In genomic region chr17:15849054-15849453, GRCh38 we compare ENCODE assay signal across 8 cellular contexts.
A peak's percentile ranks its signal among the peaks of the same experiment; 100 is the strongest.
DNase-seq lines count a peak whose midpoint lies in the region; ATAC-seq and TF ChIP-seq lines count a peak whose summit lies in the region.
"Not testable (repeated sequence)": the region's sequence is repeated elsewhere in the genome, so short reads cannot be mapped to it uniquely, and the experiment has no call there.

No MANE protein-coding gene starts in this region.

- not testable (repeated sequence) for H3K4me3 Mint-ChIP-seq in activated CD4-positive, alpha-beta T cell treated with anti-CD3 and anti-CD28 coated beads for 36 hours; activated naive CD8-positive, alpha-beta T cell treated with anti-CD3 and anti-CD28 coated beads, Interleukin-2, amount 10 ng/mL, durations not matched to agents 7 days and 5 days

- ATAC-seq in activated CD4-positive, alpha-beta T cell treated with anti-CD3 and anti-CD28 coated beads for 36 hours = peak; percentile 98
- ATAC-seq in activated naive CD8-positive, alpha-beta T cell treated with anti-CD3 and anti-CD28 coated beads, Interleukin-2, amount 10 ng/mL, durations not matched to agents 7 days and 5 days (ENCODE audit: low read depth) = peak; percentile 98

- not testable (repeated sequence) for H3K36me3 ChIP-seq in H7 (replicated peaks; ENCODE audit: control insufficient read depth, insufficient read depth, low read length); mesenchymal stem cell (ENCODE audit: control insufficient read depth in 1 of 2, insufficient read depth in 2 of 2, low read depth in 1 of 2, low read length in 2 of 2)

- H2BK120ac ChIP-seq in mesenchymal stem cell (ENCODE audit: low read depth, low read length) = not testable (repeated sequence)

- not testable (repeated sequence) for H3K27me3 ChIP-seq in H7 (ENCODE audit: control insufficient read depth, insufficient read depth, low read length); mesenchymal stem cell (ENCODE audit: control insufficient read depth in 1 of 2, insufficient read depth in 1 of 2, low read length in 2 of 2)

- H4K8ac ChIP-seq in mesenchymal stem cell (ENCODE audit: low read length) = not testable (repeated sequence)

- not testable (repeated sequence) for H3K23ac ChIP-seq in mesenchymal stem cell (ENCODE audit: low read length in 2 of 2)

- not testable (repeated sequence) for H2AFZ ChIP-seq in mesenchymal stem cell (ENCODE audit: low read depth, low read length)

- H3K9me3 ChIP-seq in mesenchymal stem cell (ENCODE audit: control insufficient read depth, low read length) = not testable (repeated sequence)

- H3K18ac ChIP-seq in mesenchymal stem cell (ENCODE audit: low read depth in 1 of 2, low read length in 2 of 2) = not testable (repeated sequence)

- intact Hi-C loops in activated CD4-positive, alpha-beta T cell treated with anti-CD3 and anti-CD28 coated beads for 36 hours (cut with DNase I, micrococcal nuclease) = not testable (repeated sequence)

- H2BK12ac ChIP-seq in mesenchymal stem cell (ENCODE audit: low read length in 2 of 2) = not testable (repeated sequence)

- H3K27me3 Mint-ChIP-seq in activated CD4-positive, alpha-beta T cell treated with anti-CD3 and anti-CD28 coated beads for 36 hours; activated naive CD8-positive, alpha-beta T cell treated with anti-CD3 and anti-CD28 coated beads, Interleukin-2, amount 10 ng/mL, durations not matched to agents 7 days and 5 days: not testable (repeated sequence)

- not testable (repeated sequence) for H3K14ac ChIP-seq in mesenchymal stem cell (ENCODE audit: low read length in 2 of 2)

- not testable (repeated sequence) for H3K4ac ChIP-seq in mesenchymal stem cell (ENCODE audit: low read depth in 1 of 2, low read length in 2 of 2)

- H3K4me3 ChIP-seq in AG10803 (ENCODE audit: low read length); H7 (ENCODE audit: insufficient read depth, low read depth, low read length); fibroblast of mammary gland (ENCODE audit: control insufficient read depth, low read depth, low read length); mesenchymal stem cell (ENCODE audit: insufficient read depth in 1 of 2, low read depth in 1 of 2, low read length in 2 of 2): not testable (repeated sequence)

- not testable (repeated sequence) for H2BK15ac ChIP-seq in mesenchymal stem cell (ENCODE audit: low read depth, poor library complexity, severe bottlenecking)

- H3K4me1 ChIP-seq in mesenchymal stem cell (ENCODE audit: control insufficient read depth, insufficient read depth, low read depth, low read length) = not testable (repeated sequence)

- not testable (repeated sequence) for H3K36me3 Mint-ChIP-seq in activated CD4-positive, alpha-beta T cell treated with anti-CD3 and anti-CD28 coated beads for 36 hours (ENCODE audit: low read depth); activated naive CD8-positive, alpha-beta T cell treated with anti-CD3 and anti-CD28 coated beads, Interleukin-2, amount 10 ng/mL, durations not matched to agents 7 days and 5 days

- not testable (repeated sequence) for H4K91ac ChIP-seq in mesenchymal stem cell (ENCODE audit: low read length)

- not testable (repeated sequence) for H3K27ac Mint-ChIP-seq in activated CD4-positive, alpha-beta T cell treated with anti-CD3 and anti-CD28 coated beads for 36 hours
- H3K27ac Mint-ChIP-seq in activated naive CD8-positive, alpha-beta T cell treated with anti-CD3 and anti-CD28 coated beads, Interleukin-2, amount 10 ng/mL, durations not matched to agents 7 days and 5 days = peak overlapping the region; percentile 69

- not testable (repeated sequence) for H3K27ac ChIP-seq in mesenchymal stem cell (ENCODE audit: low read length, poor library complexity, severe bottlenecking)

- H2AK5ac ChIP-seq in mesenchymal stem cell (ENCODE audit: low read length, severe bottlenecking) = not testable (repeated sequence)

- POLR2A ChIA-PET in activated CD4-positive, alpha-beta T cell treated with anti-CD3 and anti-CD28 coated beads for 36 hours (lab: Charles Lee); activated naive CD8-positive, alpha-beta T cell treated with anti-CD3 and anti-CD28 coated beads, Interleukin-2, amount 10 ng/mL, durations not matched to agents 7 days and 5 days (lab: Charles Lee): not testable (repeated sequence)

- DNase-seq in AG10803 (ENCODE audit: low read depth) (peak; percentile 27), H7 (peak; percentile 48), NOMO-1 treated with DMSO at 0.1 percent for 48 hours (lab: John Stamatoyannopoulos, UW; ENCODE audit: unreplicated experiment) (peak; percentile 76), fibroblast of mammary gland (ENCODE audit: low read depth) (peak; percentile 60), mesenchymal stem cell (peak; percentile 62)
- DNase-seq in activated CD4-positive, alpha-beta T cell treated with anti-CD3 and anti-CD28 coated beads for 36 hours = peak; percentile 86
- DNase-seq in activated naive CD8-positive, alpha-beta T cell treated with anti-CD3 and anti-CD28 coated beads, Interleukin-2, amount 10 ng/mL, durations not matched to agents 7 days and 5 days = peak; percentile 59
- peak; percentile 25 to 64 (median 37) for DNase-seq in stimulated activated CD4-positive, alpha-beta T cell treated with anti-CD3 and anti-CD28 coated beads, TNF-alpha, amount 100 ng/mL, for 24 hours (ENCODE audit: low read depth in 3 of 3)

- not testable (repeated sequence) for H3K4me2 ChIP-seq in mesenchymal stem cell (ENCODE audit: low read length, poor library complexity, severe bottlenecking)

- TF ChIP-seq CTCF in AG10803 (conservative IDR thresholded peaks at IDR 0.05; ENCODE audit: low read length) (peak; percentile 47), fibroblast of mammary gland (conservative IDR thresholded peaks at IDR 0.05; ENCODE audit: control insufficient read depth, insufficient read depth, low read depth, low read length) (peak; percentile 31)

- CTCF ChIA-PET in activated CD4-positive, alpha-beta T cell treated with anti-CD3 and anti-CD28 coated beads for 36 hours (lab: Charles Lee) = not testable (repeated sequence)

- H3K9ac ChIP-seq in mesenchymal stem cell (ENCODE audit: low read length) = not testable (repeated sequence)

- H3K4me1 Mint-ChIP-seq in activated CD4-positive, alpha-beta T cell treated with anti-CD3 and anti-CD28 coated beads for 36 hours; activated naive CD8-positive, alpha-beta T cell treated with anti-CD3 and anti-CD28 coated beads, Interleukin-2, amount 10 ng/mL, durations not matched to agents 7 days and 5 days: not testable (repeated sequence)

- 25% methylated on average over 3 of the region's 6 CpGs for WGBS in mesenchymal stem cell

- H3K79me1 ChIP-seq in mesenchymal stem cell (replicated peaks; ENCODE audit: low read length, poor library complexity, severe bottlenecking) = not testable (repeated sequence)

- not testable (repeated sequence) for H2BK5ac ChIP-seq in mesenchymal stem cell (ENCODE audit: low read depth, low read length, poor library complexity, severe bottlenecking)

- H3K9me3 Mint-ChIP-seq in activated CD4-positive, alpha-beta T cell treated with anti-CD3 and anti-CD28 coated beads for 36 hours (ENCODE audit: low read depth); activated naive CD8-positive, alpha-beta T cell treated with anti-CD3 and anti-CD28 coated beads, Interleukin-2, amount 10 ng/mL, durations not matched to agents 7 days and 5 days: not testable (repeated sequence)

Comparison
In these comparisons a context has a peak if more than half of its experiments do, and no peak if none do; other contexts are left out.
1. DNase-seq: peak in every context shown above with its lines; median percentile 86 in activated CD4-positive, alpha-beta T cell treated with anti-CD3 and anti-CD28 coated beads for 36 hours; 76 in NOMO-1 treated with DMSO at 0.1 percent for 48 hours; 62 in mesenchymal stem cell; 60 in fibroblast of mammary gland; 59 in activated naive CD8-positive, alpha-beta T cell treated with anti-CD3 and anti-CD28 coated beads, Interleukin-2, amount 10 ng/mL, durations not matched to agents 7 days and 5 days; 48 in H7; 37 in stimulated activated CD4-positive, alpha-beta T cell treated with anti-CD3 and anti-CD28 coated beads, TNF-alpha, amount 100 ng/mL, for 24 hours; 27 in AG10803.